ENCODE assay signal across 17 cellular contexts in genomic region chr1:11176081-11176706, GRCh38. TPM values are rescaled to one million over a fixed set of nuclear protein-coding genes. Genes with fewer than 3 reads are reported as not detected.
DNase-seq lines count a peak whose midpoint lies in the region; ATAC-seq and TF ChIP-seq lines count a peak whose summit lies in the region.
"Had no signal": no experiment of that assay in that cellular context is flagged by ENCODE, and none has a peak within 500 bp of the region (broad histone marks: within the 10 kb centered on the region; RNA-seq: fewer than 3 reads in every experiment).

No MANE protein-coding gene starts in this region.

- DNase-seq in Right ventricle myocardium inferior (ENCODE audit: missing footprints) (no peak), cardiac septum (ENCODE audit: low spot score) (no peak), chondrocyte (ENCODE audit: low spot score) (no peak), kidney tubule cell (ENCODE audit: low spot score) (peak; percentile 69), aorta (peak in 1 of 2 donors; percentile 56), HEK293T (ENCODE audit: extremely low spot score) (no peak), NCI-H510A treated with DMSO at 0.1 percent for 48 hours (lab: John Stamatoyannopoulos, UW) (no peak)
- DNase-seq: erythroblast, mammary epithelial cell, NCI-H1092 treated with DMSO at 0.1 percent for 48 hours, NCI-H510A, occipital lobe, RPMI8226, T-helper 9 cell had no signal

- H3K36me3 ChIP-seq in aorta (ENCODE audit: control insufficient read depth in 1 of 2, insufficient read depth in 2 of 2, low read length in 1 of 2): no peaks in the 10 kb centered on the region

- peak overlapping the region in 1 of 2 donors; percentile 60 for H3K27ac ChIP-seq in aorta (ENCODE audit: low read depth in 1 of 2, low read length in 2 of 2)

- no peaks in the 10 kb centered on the region for H3K9me3 Mint-ChIP-seq in chondrocyte (ENCODE audit: low read depth)
- H3K9me3 Mint-ChIP-seq: brain had no signal

- no peak overlapping the region for H3K4me3 Mint-ChIP-seq in chondrocyte (ENCODE audit: unreplicated experiment)
- H3K4me3 Mint-ChIP-seq: brain had no signal

- WGBS in aorta, 2 donors: 67 to 70% methylated on average over 11 of the region's 11 CpGs

- H3K9me3 ChIP-seq in aorta (ENCODE audit: control insufficient read depth, low read length): no peaks in the 10 kb centered on the region

- peaks cover 0 to 7% of the 10 kb centered on the region in 2 donors for H3K4me1 ChIP-seq in aorta (ENCODE audit: control insufficient read depth in 1 of 2, insufficient read depth in 2 of 2, low read length in 2 of 2)

- H3K36me3 Mint-ChIP-seq in chondrocyte (ENCODE audit: low read depth): peaks cover 3% of the 10 kb centered on the region

- H3K4me1 Mint-ChIP-seq in chondrocyte (ENCODE audit: low read depth): peaks cover 71% of the 10 kb centered on the region

- peak overlapping the region; percentile 76 for H3K27ac Mint-ChIP-seq in chondrocyte (ENCODE audit: unreplicated experiment)

- no peak overlapping the region for H3K4me3 ChIP-seq in aorta (ENCODE audit: low read length in 2 of 2)

- no peak for TF ChIP-seq CTCF in chondrocyte (IDR thresholded peaks at IDR 0.05)

- POLR2A ChIA-PET in HEK293T (lab: Yijun Ruan, JAX): no interaction called here

- intact Hi-C loops in Right ventricle myocardium inferior (cut with DNase I): no loop called here
- intact Hi-C loops in cardiac septum (cut with DNase I): no loop called here
- intact Hi-C loops in aorta (cut with DNase I): no loop called here

- no peaks in the 10 kb centered on the region for H3K27me3 ChIP-seq in aorta (ENCODE audit: control insufficient read depth in 1 of 2, insufficient read depth in 2 of 2, low read length in 1 of 2)

- CTCF ChIA-PET in HEK293T (lab: Yijun Ruan, JAX): no interaction called here

- peak; percentile 45 for ATAC-seq in Right ventricle myocardium inferior
- ATAC-seq in aorta (ENCODE audit: low FRiP score): peak; percentile 37
- ATAC-seq in GM19351 (IDR thresholded peaks at IDR 0.05; ENCODE audit: unreplicated experiment): no peak

- no peaks in the 10 kb centered on the region for H3K27me3 Mint-ChIP-seq in chondrocyte (ENCODE audit: low read depth)

TF ChIP-seq in HEK293T, 16 proteins besides CTCF, POLR2A, EP300 and RAD21:
- no peak for TF ChIP-seq ARNT (IDR thresholded peaks at IDR 0.05)
- TF ChIP-seq BHLHE40 (IDR thresholded peaks at IDR 0.05; ENCODE audit: borderline replicate concordance): no peak
- TF ChIP-seq ELF4 (IDR thresholded peaks at IDR 0.05): no peak
- no peak for TF ChIP-seq SUZ12 (IDR thresholded peaks at IDR 0.05)
- no peak for TF ChIP-seq FOXM1 (IDR thresholded peaks at IDR 0.05; ENCODE audit: borderline replicate concordance)
- no peak for TF ChIP-seq ZNF384 (IDR thresholded peaks at IDR 0.05)
- no peak for TF ChIP-seq FOXA1 (IDR thresholded peaks at IDR 0.05)
- no peak for TF ChIP-seq LEF1 (IDR thresholded peaks at IDR 0.05; ENCODE audit: borderline replicate concordance)

RNA-seq across cellular contexts. Expression of gene ANGPTL7, which starts 13.0 kb away (rescaled TPM):
- total RNA-seq in Right ventricle myocardium inferior (0.51 TPM), cardiac septum (0.81 TPM), chondrocyte (0.15 TPM in 1 of 3 replicates, not detected in the others), aorta (10 to 100 TPM in 1 of 2 donors, 1 to 10 TPM in 1; 7.1 to 19.1 TPM)
- polyA plus RNA-seq in aorta: 10 to 100 TPM in 1 of 2 donors, not detected in 1; 10.8 TPM
- total RNA-seq: A673, occipital lobe had no signal
- polyA plus RNA-seq: mammary epithelial cell had no signal
